ENCODE assay signal across 8 cellular contexts in the genomic region with DNA sequence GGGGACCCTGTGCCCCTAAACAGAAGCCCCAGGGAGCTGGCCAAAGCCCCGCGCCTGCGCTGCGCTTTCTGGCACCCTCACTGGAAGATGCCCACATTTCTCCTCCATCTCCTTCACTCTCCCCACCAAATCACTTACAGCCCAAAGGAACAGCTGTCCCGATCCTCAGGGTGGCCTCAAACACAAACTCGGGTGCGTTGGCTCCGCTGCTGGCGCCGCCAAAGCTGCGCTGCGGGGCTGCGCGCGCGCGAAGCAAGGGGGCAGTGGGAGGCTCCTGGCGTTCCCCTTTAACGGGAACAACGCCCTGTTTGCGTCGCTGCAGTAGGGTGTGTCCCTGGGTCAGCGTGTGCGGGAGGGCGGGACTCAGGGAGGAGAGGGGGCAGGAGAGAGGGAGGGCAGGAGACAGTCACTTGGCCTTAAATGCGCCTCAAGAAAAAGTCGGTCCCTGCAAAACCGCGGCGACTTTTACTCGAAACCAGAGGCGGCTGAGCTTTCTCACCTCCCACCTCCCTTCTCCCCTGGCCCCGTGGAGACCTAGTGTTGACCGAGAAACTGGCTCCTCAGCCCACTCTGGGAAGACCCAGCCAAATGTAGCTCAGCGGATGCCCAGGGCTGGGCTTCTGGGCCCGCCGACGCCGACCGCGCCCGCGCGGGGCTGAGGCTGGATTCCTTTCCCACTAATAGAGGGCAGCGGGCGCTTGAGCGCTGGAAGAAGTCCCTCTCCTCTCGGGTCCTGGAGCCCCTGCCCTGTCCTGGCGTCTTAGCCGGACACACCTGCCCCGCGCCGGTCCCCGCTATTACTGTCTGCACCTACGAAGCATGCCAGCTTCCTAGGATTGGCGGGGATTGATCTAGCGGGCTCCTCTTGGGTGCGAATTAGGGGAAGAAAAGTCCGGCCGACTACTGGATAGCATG. TPM values are rescaled to one million over a fixed set of nuclear protein-coding genes. Genes with fewer than 3 reads are reported as not detected.
DNase-seq lines count a peak whose midpoint lies in the region; ATAC-seq and TF ChIP-seq lines count a peak whose summit lies in the region.

No MANE protein-coding gene starts in this region.

- CTCF ChIA-PET in OCI-LY7 (lab: Charles Lee; ENCODE audit: unreplicated experiment), result no interaction called here

- intact Hi-C loops in psoas muscle (cut with DNase I) (loop anchor here (1.0 to 10.0 kb wide), 8 partner anchors 82 to 240 kb away; partner anchors contain the start of gene TEKT3 (in 1 of the 2)), OCI-LY7 (cut with micrococcal nuclease; ENCODE audit: unreplicated experiment) (no loop called here)

- no TSS peak for BruUV-seq in OCI-LY7 (replicated peaks; lab: Mats Ljungman, UMichigan)

- DNase-seq in AG08395 (ENCODE audit: low spot score) (peak; percentile 91), astrocyte of the cerebellum (ENCODE audit: low read depth) (no peak), hepatocyte (ENCODE audit: low spot score) (peak; percentile 90), psoas muscle (peak; percentile 92 to 98), cortex of kidney (lab: John Stamatoyannopoulos, UW) (no peak), OCI-LY7 (ENCODE audit: low spot score) (no peak), SHP77 (lab: John Stamatoyannopoulos, UW) (no peak)

- POLR2A ChIA-PET in OCI-LY7 (lab: Charles Lee), result no interaction called here

- peak overlapping the region; percentile 93 for H3K4me2 ChIP-seq in hepatocyte
- H3K4me2 ChIP-seq in OCI-LY7 (ENCODE audit: low read length), result no peak overlapping the region

- TF ChIP-seq CTCF in astrocyte of the cerebellum (IDR thresholded peaks at IDR 0.05; ENCODE audit: low read depth, low read length, missing control alignments), result peak; percentile 27
- TF ChIP-seq CTCF in hepatocyte (IDR thresholded peaks at IDR 0.05; ENCODE audit: poor library complexity), result peak; percentile 27
- no peak for TF ChIP-seq CTCF in psoas muscle (IDR thresholded peaks at IDR 0.05)
- no peak for TF ChIP-seq CTCF in OCI-LY7 (conservative IDR thresholded peaks at IDR 0.05; ENCODE audit: low read length)

- H3K4me3 ChIP-seq in HUES6 (ENCODE audit: low read depth, low read length) (peak overlapping the region; percentile 97), astrocyte of the cerebellum (ENCODE audit: low read depth, low read length) (peak overlapping the region; percentile 81), hepatocyte (peak overlapping the region; percentile 80), psoas muscle (peak overlapping the region; percentile 81), OCI-LY7 (ENCODE audit: low read depth, low read length, poor library complexity, severe bottlenecking) (no peak overlapping the region)

- H3K79me2 ChIP-seq in hepatocyte (peaks cover 21% of the 10 kb centered on the region), OCI-LY7 (ENCODE audit: insufficient read depth, low read depth, low read length) (no peaks in the 10 kb centered on the region)

- H3K27me3 ChIP-seq in HUES6 (ENCODE audit: control insufficient read depth, insufficient read depth, low read length), result peaks cover 97% of the 10 kb centered on the region
- H3K27me3 ChIP-seq in hepatocyte, result peaks cover 34% of the 10 kb centered on the region
- H3K27me3 ChIP-seq in psoas muscle (ENCODE audit: insufficient read depth in 3 of 3, low read length in 2 of 3), result no peaks in the 10 kb centered on the region

- H3K9me3 ChIP-seq in HUES6 (ENCODE audit: control insufficient read depth, insufficient read depth, low read depth, low read length) (no peaks in the 10 kb centered on the region), hepatocyte (ENCODE audit: low read depth) (no peaks in the 10 kb centered on the region), psoas muscle (no peaks in the 10 kb centered on the region), OCI-LY7 (ENCODE audit: low read length) (no peaks in the 10 kb centered on the region)

- in situ Hi-C loops in astrocyte of the cerebellum (cut with HindIII; ENCODE audit: low sequenced_read_pairs), result loop anchor here (25.0 kb wide), 1 partner anchor 225 kb away; no protein-coding TSS in a partner anchor

- H3K27ac ChIP-seq in HUES6 (ENCODE audit: low read depth, low read length), result no peak overlapping the region; the same call in 1 of the 2 replicates
- peak overlapping the region; percentile 97 for H3K27ac ChIP-seq in hepatocyte
- H3K27ac ChIP-seq in psoas muscle, result peak overlapping the region; percentile 95
- no peak overlapping the region for H3K27ac ChIP-seq in OCI-LY7 (ENCODE audit: low read depth, low read length, poor library complexity, severe bottlenecking)

- WGBS in hepatocyte (ENCODE audit: low lambda C conversion rate, missing lambda C conversion rate), result under 1% methylated on average over 60 of the region's 60 CpGs
- 0 to 1% (median 1%) methylated on average over 50 to 60 of the region's 60 CpGs for WGBS in psoas muscle, 3 donors

- H3K36me3 ChIP-seq in HUES6 (ENCODE audit: control insufficient read depth, insufficient read depth, low read length) (no peaks in the 10 kb centered on the region; the same call in 1 of the 2 replicates), hepatocyte (replicated peaks; ENCODE audit: insufficient read depth, low read depth) (no peaks in the 10 kb centered on the region), psoas muscle (ENCODE audit: insufficient read depth in 1 of 2, low read depth in 1 of 2) (peaks cover 0 to 25% of the 10 kb centered on the region in 2 donors), OCI-LY7 (ENCODE audit: insufficient read depth, low read length) (no peaks in the 10 kb centered on the region)

- H4K20me1 ChIP-seq in hepatocyte (ENCODE audit: insufficient read depth, poor library complexity, severe bottlenecking) (peaks cover 8% of the 10 kb centered on the region), OCI-LY7 (ENCODE audit: insufficient read depth, low read length) (no peaks in the 10 kb centered on the region)

- peak overlapping the region; percentile 90 for H3K9ac ChIP-seq in HUES6 (ENCODE audit: low read length)

- H2AFZ ChIP-seq in hepatocyte (peak overlapping the region; percentile 55), OCI-LY7 (ENCODE audit: low read length) (no peak overlapping the region)

- ATAC-seq in psoas muscle, result peak; percentile 78 to 84 (median 82)

- H3K4me1 ChIP-seq in HUES6 (ENCODE audit: control insufficient read depth, insufficient read depth, low read length) (0 out of 2 replicates have a peak, but pooled peaks cover 7% of the 10 kb centered on the region), hepatocyte (ENCODE audit: insufficient read depth) (peaks cover 12% of the 10 kb centered on the region), psoas muscle (peaks cover 51% of the 10 kb centered on the region), OCI-LY7 (ENCODE audit: insufficient read depth, low read length, poor library complexity, severe bottlenecking) (no peaks in the 10 kb centered on the region)

- H3K9me2 ChIP-seq in hepatocyte (replicated peaks; ENCODE audit: insufficient read depth) (no peaks in the 10 kb centered on the region), OCI-LY7 (ENCODE audit: insufficient read depth, low read length) (no peaks in the 10 kb centered on the region)

RNA-seq across cellular contexts. Expression of gene PMP22, which starts 2.6 kb away (rescaled TPM):
- total RNA-seq in hepatocyte (111 and 113 TPM in 2 replicates), psoas muscle (100 to 1,000 TPM in 2 of 4 donors, 10 to 100 TPM in 2; 39.3 to 317 (median 143) TPM), OCI-LY7 (2022) (not detected in 2 replicates)
- polyA plus RNA-seq in hepatocyte (163 and 186 TPM in 2 replicates), psoas muscle (100 to 1,000 TPM in 2 of 3 donors, 10 to 100 TPM in 1; 50.4 to 269 (median 195) TPM)
- total RNA-seq in OCI-LY7 (2014; rRNA removed; shearing (Covaris generic)), result not detected in 2 replicates

Comparison
In these comparisons a context has a peak if more than half of its experiments do, and no peak if none do; other contexts are left out.
1. DNase-seq: peak in AG08395 (single experiment), hepatocyte (single experiment) and psoas muscle (2 of 2); none in astrocyte of the cerebellum (single experiment), cortex of kidney (single experiment), OCI-LY7 (single experiment) and SHP77 (0 of 2).
2. H3K27ac ChIP-seq: peak in hepatocyte (single experiment) and psoas muscle (single experiment); none in HUES6 (single experiment) and OCI-LY7 (single experiment).
3. CTCF ChIP-seq: peak in astrocyte of the cerebellum (single experiment) and hepatocyte (single experiment); none in psoas muscle (single experiment) and OCI-LY7 (single experiment).
4. RNA of gene PMP22, which starts 2.6 kb away (total RNA-seq): 39.3 to 317 TPM in psoas muscle and 111 to 113 TPM in hepatocyte; not detected in OCI-LY7; every median in the first group is over 10 times any median in the second.